ENCODE assay signal across 2 cellular contexts in the genomic region with DNA sequence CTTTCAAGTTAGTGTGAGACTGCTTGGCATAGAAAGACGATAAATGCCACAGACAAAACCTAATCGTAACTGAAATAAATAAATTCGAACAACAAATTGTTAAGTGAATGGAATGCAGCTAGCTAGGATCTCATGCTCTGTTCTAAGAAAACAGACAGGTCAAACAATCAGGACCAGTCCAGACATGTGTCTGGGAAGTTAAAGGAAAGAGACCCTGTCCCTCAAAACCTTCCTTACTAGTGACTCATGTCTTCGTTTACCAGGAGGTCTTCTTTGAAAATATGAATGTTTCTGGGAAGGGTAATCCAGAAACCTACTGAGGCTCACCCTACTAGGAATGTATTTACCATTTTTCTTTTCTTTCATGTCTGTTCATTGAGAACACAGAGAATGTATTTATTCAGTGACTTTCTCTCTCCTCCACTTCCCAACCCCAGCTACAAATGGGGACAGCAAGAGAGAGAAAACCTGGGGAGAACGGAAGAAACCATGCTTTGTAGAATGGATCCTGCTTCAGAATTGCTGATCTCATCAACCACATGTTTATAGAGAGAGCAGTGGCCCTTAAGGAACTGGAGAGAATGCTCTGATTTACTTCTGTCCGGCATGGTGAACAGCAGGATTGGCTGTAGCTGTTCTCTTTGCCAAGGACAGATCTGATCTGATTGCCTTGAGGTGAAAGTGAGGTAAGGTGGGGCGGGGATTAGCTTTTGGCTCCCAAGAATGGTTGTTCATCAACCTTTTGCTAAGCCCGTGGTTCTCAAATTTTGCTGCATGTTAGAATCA.
TF ChIP-seq lines count a peak whose summit lies in the region.

No MANE protein-coding gene starts in this region.

TF ChIP-seq in IMR-90, 13 proteins besides CTCF, POLR2A, EP300 and RAD21:
- no peak for TF ChIP-seq ELK1 (IDR thresholded peaks at IDR 0.05; ENCODE audit: borderline replicate concordance, low read depth, low read length)
- no peak for TF ChIP-seq RCOR1 (IDR thresholded peaks at IDR 0.05; ENCODE audit: insufficient replicate concordance, low read length)
- TF ChIP-seq, protein P1, sequence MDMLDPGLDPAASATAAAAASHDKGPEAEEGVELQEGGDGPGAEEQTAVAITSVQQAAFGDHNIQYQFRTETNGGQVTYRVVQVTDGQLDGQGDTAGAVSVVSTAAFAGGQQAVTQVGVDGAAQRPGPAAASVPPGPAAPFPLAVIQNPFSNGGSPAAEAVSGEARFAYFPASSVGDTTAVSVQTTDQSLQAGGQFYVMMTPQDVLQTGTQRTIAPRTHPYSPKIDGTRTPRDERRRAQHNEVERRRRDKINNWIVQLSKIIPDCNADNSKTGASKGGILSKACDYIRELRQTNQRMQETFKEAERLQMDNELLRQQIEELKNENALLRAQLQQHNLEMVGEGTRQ (IDR thresholded peaks at IDR 0.05; ENCODE audit: low read depth, low read length), result no peak
- TF ChIP-seq MAFK (IDR thresholded peaks at IDR 0.05; ENCODE audit: low read depth, low read length), result peak; percentile 59; the same call in 1 of the 2 replicates

TF ChIP-seq in HepG2, 621 proteins besides CTCF, POLR2A, EP300 and RAD21:
- TF ChIP-seq SAP130 (CRISPR knock-in tag; IDR thresholded peaks at IDR 0.05; ENCODE audit: low read depth) (0 out of 2 replicates have a peak, but pooled peaks have one; percentile 1), FOSL2 (CRISPR knock-in tag; IDR thresholded peaks at IDR 0.05) (0 out of 2 replicates have a peak, but pooled peaks have one; percentile 19), ZNF878 (CRISPR knock-in tag; IDR thresholded peaks at IDR 0.05) (0 out of 2 replicates have a peak, but pooled peaks have one; percentile 25), MAFK (conservative IDR thresholded peaks at IDR 0.05 in 1 of 2, IDR thresholded peaks at IDR 0.05 in 1 of 2; ENCODE audit: low read length in 2 of 2) (peak; percentile 45 to 53), HMG20B (CRISPR knock-in tag; conservative IDR thresholded peaks at IDR 0.05) (0 out of 2 replicates have a peak, but pooled peaks have one; percentile 40), ELF3 (CRISPR knock-in tag; IDR thresholded peaks at IDR 0.05) (no peak), ZNF253 (CRISPR knock-in tag; IDR thresholded peaks at IDR 0.05; ENCODE audit: borderline replicate concordance) (no peak)
